In the genomic region with DNA sequence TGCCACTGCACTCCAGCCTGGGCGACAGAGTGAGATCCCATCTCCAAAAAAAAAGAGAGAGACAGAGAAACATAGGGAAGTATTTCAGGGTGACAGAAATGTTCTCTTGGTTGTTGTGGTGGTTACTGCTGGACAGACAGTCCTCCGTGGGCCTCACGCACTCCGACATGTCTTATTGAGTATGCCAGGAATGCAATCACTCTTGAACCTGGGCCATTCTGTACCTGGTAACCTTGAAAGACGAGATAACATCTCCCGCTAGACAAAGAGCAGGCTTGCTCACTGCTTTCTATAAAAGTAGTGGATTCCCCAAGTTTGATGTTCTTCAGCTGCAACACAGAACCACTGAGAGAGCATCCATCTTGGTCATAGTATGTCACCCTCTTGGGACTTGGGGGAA, we compare ENCODE assay signal across 21 cellular contexts.
"Had no signal": no experiment of that assay in that cellular context is flagged by ENCODE, and none has a peak within 500 bp of the region (broad histone marks: within the 10 kb centered on the region; RNA-seq: fewer than 3 reads in every experiment).

No MANE protein-coding gene starts in this region.

- H3K36me3 ChIP-seq: lower lobe of right lung, ovary, prostate gland, suprapubic skin, tibial artery had no signal

- ATAC-seq: activated CD8-positive, alpha-beta memory T cell treated with anti-CD3 and anti-CD28 coated beads, Interleukin-2, amount 10 ng/mL, durations not matched to agents 7 days and 5 days; activated CD8-positive, alpha-beta T cell treated with anti-CD3 and anti-CD28 coated beads, Interleukin-2, amount 10 ng/mL, durations not matched to agents 7 days and 5 days; activated naive CD4-positive, alpha-beta T cell treated with anti-CD3 and anti-CD28 coated beads, Interleukin-2, amount 50 U/mL, for 72 hours; activated T-cell treated with anti-CD3 and anti-CD28 coated beads, Interleukin-2, amount 50 U/mL, for 72 hours; left lobe of liver; lower lobe of right lung; WTC11 had no signal

- H3K4me2 ChIP-seq: smooth muscle cell had no signal

- H3K27me3 ChIP-seq: ovary, suprapubic skin, tibial artery had no signal

- H3K9me3 ChIP-seq: lower lobe of right lung, ovary, prostate gland, suprapubic skin, tibial artery had no signal

- H3K4me3 ChIP-seq: lower lobe of right lung, ovary, prostate gland, smooth muscle cell, suprapubic skin, tibial artery had no signal

- DNase-seq: activated CD4-positive, alpha-beta T cell treated with anti-CD3 and anti-CD28 coated beads for 1 hour; activated CD8-positive, alpha-beta memory T cell treated with anti-CD3 and anti-CD28 coated beads, Interleukin-2, amount 10 ng/mL, durations not matched to agents 7 days and 5 days; activated CD8-positive, alpha-beta T cell treated with anti-CD3 and anti-CD28 coated beads, Interleukin-2, amount 10 ng/mL, durations not matched to agents 7 days and 5 days; activated naive CD4-positive, alpha-beta T cell; activated T-cell treated with anti-CD3 and anti-CD28 coated beads, Interleukin-2, amount 50 U/mL, for 72 hours; dermis blood vessel endothelial cell; effector CD4-positive, alpha-beta T cell; immature natural killer cell; kidney glomerular epithelial cell; lower lobe of right lung; ovary; stimulated activated CD4-positive, alpha-beta T cell treated with anti-CD3 and anti-CD28 coated beads, Interleukin-2, amount 100 ng/mL, for 24 hours; stimulated activated naive CD4-positive, alpha-beta T cell; T-helper 2 cell; tibial artery had no signal

- H3K27ac ChIP-seq: lower lobe of right lung, ovary, prostate gland, suprapubic skin, tibial artery had no signal
